ENCODE assay signal across 8 cellular contexts in genomic region chr3:9749663-9750555, GRCh38. TPM values are rescaled to one million over a fixed set of nuclear protein-coding genes. Genes with fewer than 3 reads are reported as not detected.
DNase-seq lines count a peak whose midpoint lies in the region; ATAC-seq lines count a peak whose summit lies in the region.

OGG1 (plus strand) TSS chr3:9749952; CDS start chr3:9750287, 335 bp downstream.

- peak within 1 kb of the TSS; percentile 91 to 97 (median 94) for H3K4me3 Mint-ChIP-seq in CD8-positive, alpha-beta memory T cell

- H3K9me3 ChIP-seq in CD8-positive, alpha-beta memory T cell (ENCODE audit: low read length): no peaks in the 10 kb centered on the region
- no peaks in the 10 kb centered on the region for H3K9me3 ChIP-seq in effector memory CD4-positive, alpha-beta T cell (ENCODE audit: control insufficient read depth, low read length)

- peak within 1 kb of the TSS; percentile 83 to 98 (median 92) for H3K27ac Mint-ChIP-seq in CD8-positive, alpha-beta memory T cell

- POLR2A ChIA-PET in CD8-positive, alpha-beta memory T cell (lab: Charles Lee): interaction anchor here (0.8 to 2.5 kb wide), 5 partner anchors 18 to 353 kb away, joined by 3 to 23 read pairs (median 5); partner anchors contain the start of genes ARPC4, BRPF1, RPUSD3 and TADA3

- peak; percentile 92 for ATAC-seq in GM19468 (IDR thresholded peaks at IDR 0.05; ENCODE audit: extremely low read depth, unreplicated experiment)

- H3K4me1 Mint-ChIP-seq in CD8-positive, alpha-beta memory T cell: peaks cover 39 to 55% (median 46%) of the 10 kb centered on the region in 3 donors

- H3K27ac ChIP-seq in CD8-positive, alpha-beta memory T cell (ENCODE audit: low read depth, low read length): peak within 1 kb of the TSS; percentile 76
- H3K27ac ChIP-seq in effector memory CD4-positive, alpha-beta T cell (ENCODE audit: insufficient read depth, low read length, poor library complexity, severe bottlenecking): peak within 1 kb of the TSS; percentile 60

- CTCF ChIA-PET in CD8-positive, alpha-beta memory T cell (lab: Charles Lee): interaction anchor here (0.9 to 2.2 kb wide), 6 partner anchors 17 to 59 kb away, joined by 3 to 8 read pairs (median 4); partner anchors contain the start of genes ARPC4 and TADA3

- H3K27me3 Mint-ChIP-seq in CD8-positive, alpha-beta memory T cell: peaks cover 0 to 4% of the 10 kb centered on the region in 2 donors

- H3K36me3 ChIP-seq in CD8-positive, alpha-beta memory T cell (ENCODE audit: insufficient read depth, low read length): peaks cover 25% of the 10 kb centered on the region
- H3K36me3 ChIP-seq in effector memory CD4-positive, alpha-beta T cell (ENCODE audit: control insufficient read depth, insufficient read depth, low read length): peaks cover 35% of the 10 kb centered on the region

- H3K4me1 ChIP-seq in CD8-positive, alpha-beta memory T cell (ENCODE audit: insufficient read depth, low read length): peaks cover 30% of the 10 kb centered on the region
- H3K4me1 ChIP-seq in effector memory CD4-positive, alpha-beta T cell (ENCODE audit: control insufficient read depth, insufficient read depth, low read length, poor library complexity, severe bottlenecking): peaks cover 18% of the 10 kb centered on the region

- H3K4me3 ChIP-seq in CD8-positive, alpha-beta memory T cell (ENCODE audit: low read length): peak within 1 kb of the TSS; percentile 95
- peak within 1 kb of the TSS; percentile 67 for H3K4me3 ChIP-seq in effector memory CD4-positive, alpha-beta T cell (ENCODE audit: insufficient read depth, low read depth, low read length, poor library complexity, severe bottlenecking)

- H3K9me3 Mint-ChIP-seq in CD8-positive, alpha-beta memory T cell: peaks cover 0 to 2% (median 0%) of the 10 kb centered on the region in 5 donors

- peak; percentile 93 to 97 (median 96) for DNase-seq in CD8-positive, alpha-beta memory T cell
- DNase-seq in HS-5 (ENCODE audit: low read depth) (peak; percentile 93), medulla oblongata (ENCODE audit: extremely low spot score) (peak; percentile 98)
- peak; percentile 93 for DNase-seq in NK-92 treated with Interleukin-12 subunit alpha and Interleukin-12 subunit beta, amount 100 ng/mL, for 24 hours (lab: John Stamatoyannopoulos, UW)
- peak; percentile 98 for DNase-seq in activated CD8-positive, alpha-beta memory T cell treated with anti-CD3 and anti-CD28 coated beads for 24 hours
- DNase-seq in effector memory CD4-positive, alpha-beta T cell: peak; percentile 95 to 97 (median 95)
- peak; percentile 90 for DNase-seq in stimulated activated CD8-positive, alpha-beta memory T cell treated with anti-CD3 and anti-CD28 coated beads, Interleukin-12 subunit alpha, Interleukin-12 subunit beta, amount 100 ng/mL, for 1 hour (ENCODE audit: low read depth)

- no peaks in the 10 kb centered on the region for H3K27me3 ChIP-seq in CD8-positive, alpha-beta memory T cell (ENCODE audit: insufficient read depth, low read length, poor library complexity, severe bottlenecking)
- H3K27me3 ChIP-seq in effector memory CD4-positive, alpha-beta T cell (replicated peaks; ENCODE audit: control insufficient read depth, insufficient read depth, low read length, poor library complexity, severe bottlenecking): no peaks in the 10 kb centered on the region

- peaks cover 0 to 81% (median 11%) of the 10 kb centered on the region in 3 donors for H3K36me3 Mint-ChIP-seq in CD8-positive, alpha-beta memory T cell

RNA-seq across cellular contexts. Expression of gene OGG1, which starts in this region (rescaled TPM):
- 10 to 100 TPM; 30.5 to 32.1 TPM for total RNA-seq in CD8-positive, alpha-beta memory T cell
- polyA plus RNA-seq in CD8-positive, alpha-beta memory T cell: 25.8 TPM

Comparison
In these comparisons a context has a peak if more than half of its experiments do, and no peak if none do; other contexts are left out.
1. Peak in every context shown above with its lines: DNase-seq, ATAC-seq, H3K4me3 ChIP-seq and H3K27ac ChIP-seq.